ENCODE assay signal across 8 cellular contexts in genomic region chr10:132186488-132187413, GRCh38. TPM values are rescaled to one million over a fixed set of nuclear protein-coding genes. Genes with fewer than 3 reads are reported as not detected.
DNase-seq lines count a peak whose midpoint lies in the region; ATAC-seq and TF ChIP-seq lines count a peak whose summit lies in the region.

DPYSL4 (plus strand) TSS chr10:132186948; CDS start chr10:132187064, 116 bp downstream.

- ATAC-seq in GM21447 (IDR thresholded peaks at IDR 0.05; ENCODE audit: unreplicated experiment) (no peak), HG02588 (IDR thresholded peaks at IDR 0.05; ENCODE audit: unreplicated experiment) (no peak)

- H3K27ac Mint-ChIP-seq in activated CD4-positive, alpha-beta T cell treated with anti-CD3 and anti-CD28 coated beads, Interleukin-2, amount 10 ng/mL, durations not matched to agents 7 days and 5 days, result no peak within 1 kb of the TSS
- H3K27ac Mint-ChIP-seq in activated CD4-positive, alpha-beta T cell treated with anti-CD3 and anti-CD28 coated beads, Interleukin-2, amount 10 ng/mL, durations not matched to agents 24 days and 14 days, result no peak within 1 kb of the TSS

- peaks cover 3% of the 10 kb centered on the region for H3K9me3 Mint-ChIP-seq in activated CD4-positive, alpha-beta T cell treated with anti-CD3 and anti-CD28 coated beads, Interleukin-2, amount 10 ng/mL, durations not matched to agents 7 days and 5 days
- H3K9me3 Mint-ChIP-seq in activated CD4-positive, alpha-beta T cell treated with anti-CD3 and anti-CD28 coated beads, Interleukin-2, amount 10 ng/mL, durations not matched to agents 24 days and 14 days, result peaks cover 3% of the 10 kb centered on the region

- peaks cover 3% of the 10 kb centered on the region for H3K4me1 Mint-ChIP-seq in activated CD4-positive, alpha-beta T cell treated with anti-CD3 and anti-CD28 coated beads, Interleukin-2, amount 10 ng/mL, durations not matched to agents 7 days and 5 days
- H3K4me1 Mint-ChIP-seq in activated CD4-positive, alpha-beta T cell treated with anti-CD3 and anti-CD28 coated beads, Interleukin-2, amount 10 ng/mL, durations not matched to agents 24 days and 14 days, result peaks cover 16% of the 10 kb centered on the region

- DNase-seq in activated CD4-positive, alpha-beta T cell treated with anti-CD3 and anti-CD28 coated beads for 1 hour, result peak; percentile 18
- no peak for DNase-seq in activated CD4-positive, alpha-beta T cell treated with anti-CD3 and anti-CD28 coated beads, Interleukin-2, amount 10 ng/mL, durations not matched to agents 7 days and 5 days
- DNase-seq in activated CD4-positive, alpha-beta T cell treated with anti-CD3 and anti-CD28 coated beads, Interleukin-2, amount 10 ng/mL, durations not matched to agents 24 days and 14 days, result peak; percentile 80
- DNase-seq in fibroblast of pulmonary artery (ENCODE audit: low read depth) (peak; percentile 13), ureter (ENCODE audit: low spot score) (no peak)

- peaks cover 43% of the 10 kb centered on the region for H3K27me3 ChIP-seq in neuron (ENCODE audit: insufficient read depth, low read length)

- H3K36me3 Mint-ChIP-seq in activated CD4-positive, alpha-beta T cell treated with anti-CD3 and anti-CD28 coated beads, Interleukin-2, amount 10 ng/mL, durations not matched to agents 7 days and 5 days (ENCODE audit: low read depth), result no peaks in the 10 kb centered on the region
- peaks cover 5% of the 10 kb centered on the region for H3K36me3 Mint-ChIP-seq in activated CD4-positive, alpha-beta T cell treated with anti-CD3 and anti-CD28 coated beads, Interleukin-2, amount 10 ng/mL, durations not matched to agents 24 days and 14 days (ENCODE audit: low read depth)

- H3K4me3 ChIP-seq in fibroblast of pulmonary artery (replicated peaks; ENCODE audit: low read depth, low read length) (peak within 1 kb of the TSS; percentile 56), neuron (ENCODE audit: low read length) (peak within 1 kb of the TSS; percentile 93)

- no peak for TF ChIP-seq CTCF in fibroblast of pulmonary artery (IDR thresholded peaks at IDR 0.05; ENCODE audit: low read length, missing control alignments)

- peaks cover 24% of the 10 kb centered on the region for H3K36me3 ChIP-seq in neuron (ENCODE audit: insufficient read depth, low read length)

- no peak within 1 kb of the TSS for H3K4me3 Mint-ChIP-seq in activated CD4-positive, alpha-beta T cell treated with anti-CD3 and anti-CD28 coated beads, Interleukin-2, amount 10 ng/mL, durations not matched to agents 7 days and 5 days
- H3K4me3 Mint-ChIP-seq in activated CD4-positive, alpha-beta T cell treated with anti-CD3 and anti-CD28 coated beads, Interleukin-2, amount 10 ng/mL, durations not matched to agents 24 days and 14 days, result peak within 1 kb of the TSS; percentile 80

- intact Hi-C loops in activated CD4-positive, alpha-beta T cell treated with anti-CD3 and anti-CD28 coated beads, Interleukin-2, amount 10 ng/mL, durations not matched to agents 24 days and 14 days (cut with micrococcal nuclease), result loop anchor here (1.0 to 10.0 kb wide), 4 partner anchors 122 to 1188 kb away; partner anchors contain the start of genes ECHS1, LRRC27 and PAOX

- CTCF ChIA-PET in activated CD4-positive, alpha-beta T cell treated with anti-CD3 and anti-CD28 coated beads, Interleukin-2, amount 10 ng/mL, durations not matched to agents 7 days and 5 days (lab: Charles Lee), result interaction anchor here (0.9 kb wide), 1 partner anchor 13 kb away, joined by 3 read pairs; no protein-coding TSS in a partner anchor

- POLR2A ChIA-PET in activated CD4-positive, alpha-beta T cell treated with anti-CD3 and anti-CD28 coated beads, Interleukin-2, amount 10 ng/mL, durations not matched to agents 7 days and 5 days (lab: Charles Lee), result no interaction called here

- peaks cover 14% of the 10 kb centered on the region for H3K4me1 ChIP-seq in neuron (ENCODE audit: insufficient read depth, low read length)

- no peaks in the 10 kb centered on the region for H3K9me3 ChIP-seq in neuron (ENCODE audit: low read length)

- H3K27me3 Mint-ChIP-seq in activated CD4-positive, alpha-beta T cell treated with anti-CD3 and anti-CD28 coated beads, Interleukin-2, amount 10 ng/mL, durations not matched to agents 7 days and 5 days, result peaks cover 46% of the 10 kb centered on the region
- H3K27me3 Mint-ChIP-seq in activated CD4-positive, alpha-beta T cell treated with anti-CD3 and anti-CD28 coated beads, Interleukin-2, amount 10 ng/mL, durations not matched to agents 24 days and 14 days, result peaks cover 37% of the 10 kb centered on the region

- peak within 1 kb of the TSS; percentile 62 for H2AFZ ChIP-seq in neuron (ENCODE audit: low read depth, low read length)

RNA-seq across cellular contexts. Expression of gene DPYSL4, which starts in this region (rescaled TPM):
- 1 to 10 TPM; 1.2 to 1.6 TPM for total RNA-seq in activated CD4-positive, alpha-beta T cell treated with anti-CD3 and anti-CD28 coated beads, Interleukin-2, amount 10 ng/mL, durations not matched to agents 7 days and 5 days
- 32.5 TPM in 2 replicates for total RNA-seq in activated CD4-positive, alpha-beta T cell treated with anti-CD3 and anti-CD28 coated beads, Interleukin-2, amount 10 ng/mL, durations not matched to agents 24 days and 14 days
- 2.1 TPM for total RNA-seq in ureter

Comparison
In these comparisons a context has a peak if more than half of its experiments do, and no peak if none do; other contexts are left out.
1. RNA of gene DPYSL4 (total RNA-seq): 32.5 TPM in activated CD4-positive, alpha-beta T cell treated with anti-CD3 and anti-CD28 coated beads, Interleukin-2, amount 10 ng/mL, durations not matched to agents 24 days and 14 days; 2.1 TPM in ureter (single experiment) and 1.2 to 1.6 TPM in activated CD4-positive, alpha-beta T cell treated with anti-CD3 and anti-CD28 coated beads, Interleukin-2, amount 10 ng/mL, durations not matched to agents 7 days and 5 days; every median in the first group is over 10 times any median in the second.
2. DNase-seq: peak in activated CD4-positive, alpha-beta T cell treated with anti-CD3 and anti-CD28 coated beads for 1 hour (single experiment), activated CD4-positive, alpha-beta T cell treated with anti-CD3 and anti-CD28 coated beads, Interleukin-2, amount 10 ng/mL, durations not matched to agents 24 days and 14 days (single experiment) and fibroblast of pulmonary artery (single experiment); none in activated CD4-positive, alpha-beta T cell treated with anti-CD3 and anti-CD28 coated beads, Interleukin-2, amount 10 ng/mL, durations not matched to agents 7 days and 5 days (single experiment) and ureter (single experiment).